14 cellular contexts compared by ENCODE assay signal in genomic region chr1:20380616-20381035, GRCh38.
A peak's percentile ranks its signal among the peaks of the same experiment; 100 is the strongest.
DNase-seq lines count a peak whose midpoint lies in the region; ATAC-seq and TF ChIP-seq lines count a peak whose summit lies in the region.
"Had no signal": no experiment of that assay in that cellular context is flagged by ENCODE, and none has a peak within 500 bp of the region (broad histone marks: within the 10 kb centered on the region; RNA-seq: fewer than 3 reads in every experiment).

No MANE protein-coding gene starts in this region.

- H3K36me3 Mint-ChIP-seq in activated CD8-positive, alpha-beta T cell treated with anti-CD3 and anti-CD28 coated beads for 36 hours (ENCODE audit: low read depth): no peaks in the 10 kb centered on the region
- no peaks in the 10 kb centered on the region for H3K36me3 Mint-ChIP-seq in activated CD8-positive, alpha-beta T cell treated with anti-CD3 and anti-CD28 coated beads, Interleukin-2, amount 10 ng/mL, durations not matched to agents 7 days and 5 days (ENCODE audit: low read depth)
- H3K36me3 Mint-ChIP-seq in stimulated activated naive CD8-positive, alpha-beta T cell treated with anti-CD3 and anti-CD28 coated beads, Interleukin-15, Interleukin-2, amounts not matched to agents 100 ng/mL and 50 ng/mL, for 24 hours (ENCODE audit: low read depth): no peaks in the 10 kb centered on the region
- H3K36me3 Mint-ChIP-seq in H9 (ENCODE audit: insufficient read depth in 1 of 3, low read depth in 3 of 3): no peaks in the 10 kb centered on the region
- H3K36me3 Mint-ChIP-seq: immature natural killer cell had no signal

- H3K4me1 ChIP-seq in RWPE2 (ENCODE audit: insufficient read depth, poor library complexity, severe bottlenecking) (no peaks in the 10 kb centered on the region), H9 (ENCODE audit: insufficient read depth, low read length) (no peaks in the 10 kb centered on the region), body of pancreas (no peaks in the 10 kb centered on the region), stomach (no peaks in the 10 kb centered on the region)
- H3K4me1 ChIP-seq: right atrium auricular region had no signal

- no peak overlapping the region for H3T11ph ChIP-seq in H9 (ENCODE audit: low read length)

- H4K8ac ChIP-seq in H9 (replicated peaks; ENCODE audit: insufficient read length, low read depth, low read length): no peak overlapping the region

- H2BK5ac ChIP-seq in H9 (ENCODE audit: insufficient read length, low read length): no peak overlapping the region

- no CpG with 5 or more reads among the region's 11 CpGs for WGBS in H9 (ENCODE audit: extremely low coverage, insufficient read length, low lambda C conversion rate)
- WGBS in body of pancreas, 2 donors: 52 to 58% methylated on average over 5 to 11 of the region's 11 CpGs
- WGBS in stomach, 5 donors: 49 to 61% (median 57%) methylated on average over 11 of the region's 11 CpGs

- no peak overlapping the region for H2BK20ac ChIP-seq in H9 (ENCODE audit: low read depth, low read length, poor library complexity, severe bottlenecking)

- no peak overlapping the region for H3K4ac ChIP-seq in H9 (ENCODE audit: low read depth, low read length)

- H3K14ac ChIP-seq in H9 (ENCODE audit: insufficient read depth, low read length): no peak overlapping the region

- TF ChIP-seq POLR2A in body of pancreas (IDR thresholded peaks at IDR 0.05) (no peak), stomach (IDR thresholded peaks at IDR 0.05) (no peak)

- no peak overlapping the region for H4K91ac ChIP-seq in H9 (ENCODE audit: insufficient read length, low read depth, low read length)

- no peak for DNase-seq in activated CD8-positive, alpha-beta T cell treated with anti-CD3 and anti-CD28 coated beads for 36 hours
- no peak for DNase-seq in activated CD8-positive, alpha-beta T cell treated with anti-CD3 and anti-CD28 coated beads, Interleukin-2, amount 10 ng/mL, durations not matched to agents 7 days and 5 days
- DNase-seq in RWPE2 (ENCODE audit: low spot score): no peak
- DNase-seq in foreskin fibroblast: peak; percentile 86 to 88
- DNase-seq in H9: no peak
- DNase-seq in body of pancreas: no peak
- DNase-seq in stomach: no peak
- DNase-seq: immature natural killer cell, NCI-H1417 treated with DMSO at 0.1 percent for 48 hours, SHP77 had no signal

- no peak for TF ChIP-seq CTCF in activated CD8-positive, alpha-beta T cell treated with anti-CD3 and anti-CD28 coated beads for 36 hours (IDR thresholded peaks at IDR 0.05)
- TF ChIP-seq CTCF in RWPE2 (IDR thresholded peaks at IDR 0.05; ENCODE audit: poor library complexity, severe bottlenecking): no peak
- no peak for TF ChIP-seq CTCF in foreskin fibroblast (IDR thresholded peaks at IDR 0.05; ENCODE audit: low read depth, low read length)
- no peak for TF ChIP-seq CTCF in H9 (conservative IDR thresholded peaks at IDR 0.05)
- TF ChIP-seq CTCF in body of pancreas (IDR thresholded peaks at IDR 0.05): no peak
- no peak for TF ChIP-seq CTCF in stomach (IDR thresholded peaks at IDR 0.05)

- H2AFZ ChIP-seq in H9 (ENCODE audit: low read length): no peak overlapping the region

- no peak overlapping the region for H3K27ac Mint-ChIP-seq in activated CD8-positive, alpha-beta T cell treated with anti-CD3 and anti-CD28 coated beads for 36 hours
- H3K27ac Mint-ChIP-seq in activated CD8-positive, alpha-beta T cell treated with anti-CD3 and anti-CD28 coated beads, Interleukin-2, amount 10 ng/mL, durations not matched to agents 7 days and 5 days: no peak overlapping the region
- H3K27ac Mint-ChIP-seq in stimulated activated naive CD8-positive, alpha-beta T cell treated with anti-CD3 and anti-CD28 coated beads, Interleukin-15, Interleukin-2, amounts not matched to agents 100 ng/mL and 50 ng/mL, for 24 hours: peak overlapping the region; percentile 21
- H3K27ac Mint-ChIP-seq in H9: no peak overlapping the region
- H3K27ac Mint-ChIP-seq: immature natural killer cell had no signal

- no peaks in the 10 kb centered on the region for H3K23me2 ChIP-seq in H9 (ENCODE audit: insufficient read length, low read depth, low read length, poor library complexity, severe bottlenecking)

- CTCF ChIA-PET in activated CD8-positive, alpha-beta T cell treated with anti-CD3 and anti-CD28 coated beads for 36 hours (lab: Charles Lee): interaction anchor here (1.2 to 3.6 kb wide), 5 partner anchors 10 to 168 kb away, joined by 3 to 19 read pairs (median 4); no protein-coding TSS in a partner anchor
- CTCF ChIA-PET in activated CD8-positive, alpha-beta T cell treated with anti-CD3 and anti-CD28 coated beads, Interleukin-2, amount 10 ng/mL, durations not matched to agents 7 days and 5 days (lab: Charles Lee): no interaction called here

- H2BK120ac ChIP-seq in H9 (ENCODE audit: low read depth, low read length, poor library complexity, severe bottlenecking): no peak overlapping the region

- no peaks in the 10 kb centered on the region for H3K79me1 ChIP-seq in H9 (ENCODE audit: insufficient read depth, low read depth, low read length, poor library complexity, severe bottlenecking)

- no peak overlapping the region for H3K4me2 ChIP-seq in H9 (ENCODE audit: insufficient read depth, insufficient read length, low read length)

- H3K36me3 ChIP-seq in RWPE2 (ENCODE audit: low read depth) (no peaks in the 10 kb centered on the region), body of pancreas (replicated peaks in 1 of 2; ENCODE audit: insufficient read depth in 1 of 2, low read depth in 2 of 2) (no peaks in the 10 kb centered on the region), stomach (no peaks in the 10 kb centered on the region)
- H3K36me3 ChIP-seq: right atrium auricular region had no signal

- H3K27me3 Mint-ChIP-seq in activated CD8-positive, alpha-beta T cell treated with anti-CD3 and anti-CD28 coated beads for 36 hours: peaks cover 34% of the 10 kb centered on the region
- peaks cover 19% of the 10 kb centered on the region for H3K27me3 Mint-ChIP-seq in activated CD8-positive, alpha-beta T cell treated with anti-CD3 and anti-CD28 coated beads, Interleukin-2, amount 10 ng/mL, durations not matched to agents 7 days and 5 days (ENCODE audit: low read depth)
- peaks cover 71% of the 10 kb centered on the region for H3K27me3 Mint-ChIP-seq in stimulated activated naive CD8-positive, alpha-beta T cell treated with anti-CD3 and anti-CD28 coated beads, Interleukin-15, Interleukin-2, amounts not matched to agents 100 ng/mL and 50 ng/mL, for 24 hours
- H3K27me3 Mint-ChIP-seq in H9 (ENCODE audit: low read depth): peaks cover 94% of the 10 kb centered on the region

- no peak overlapping the region for H3K4me3 Mint-ChIP-seq in activated CD8-positive, alpha-beta T cell treated with anti-CD3 and anti-CD28 coated beads for 36 hours
- no peak overlapping the region for H3K4me3 Mint-ChIP-seq in activated CD8-positive, alpha-beta T cell treated with anti-CD3 and anti-CD28 coated beads, Interleukin-2, amount 10 ng/mL, durations not matched to agents 7 days and 5 days
- no peak overlapping the region for H3K4me3 Mint-ChIP-seq in stimulated activated naive CD8-positive, alpha-beta T cell treated with anti-CD3 and anti-CD28 coated beads, Interleukin-15, Interleukin-2, amounts not matched to agents 100 ng/mL and 50 ng/mL, for 24 hours
- H3K4me3 Mint-ChIP-seq in H9: no peak overlapping the region
- H3K4me3 Mint-ChIP-seq: immature natural killer cell had no signal

- intact Hi-C loops in activated CD8-positive, alpha-beta T cell treated with anti-CD3 and anti-CD28 coated beads for 36 hours (cut with micrococcal nuclease): no loop called here
- intact Hi-C loops in body of pancreas (cut with DNase I): no loop called here
- intact Hi-C loops in stomach (cut with DNase I; ENCODE audit: low total_unique reads): no loop called here

- peaks cover 6% of the 10 kb centered on the region for H3K27me3 ChIP-seq in RWPE2 (ENCODE audit: insufficient read depth, poor library complexity, severe bottlenecking)
- peaks cover 5% of the 10 kb centered on the region; the same call in 1 of the 2 replicates for H3K27me3 ChIP-seq in H9 (ENCODE audit: insufficient read depth, low read length)
- no peaks in the 10 kb centered on the region for H3K27me3 ChIP-seq in body of pancreas
- H3K27me3 ChIP-seq in stomach: peaks cover 0 to 93% (median 28%) of the 10 kb centered on the region in 3 donors
- H3K27me3 ChIP-seq: dorsolateral prefrontal cortex, right atrium auricular region had no signal

- no peak for TF ChIP-seq EP300 in stomach (IDR thresholded peaks at IDR 0.05)

- no peaks in the 10 kb centered on the region for H3K79me2 ChIP-seq in H9 (ENCODE audit: insufficient read depth, low read length)

- H3K9me3 ChIP-seq in RWPE2 (ENCODE audit: severe bottlenecking): no peaks in the 10 kb centered on the region
- no peaks in the 10 kb centered on the region for H3K9me3 ChIP-seq in H9 (ENCODE audit: control insufficient read depth, low read depth, low read length)
- H3K9me3 ChIP-seq in body of pancreas: no peaks in the 10 kb centered on the region
- H3K9me3 ChIP-seq in stomach: no peaks in the 10 kb centered on the region
- H3K9me3 ChIP-seq: right atrium auricular region had no signal

- no peak overlapping the region for H2BK12ac ChIP-seq in H9 (ENCODE audit: insufficient read length, low read depth, low read length)

- POLR2A ChIA-PET in activated CD8-positive, alpha-beta T cell treated with anti-CD3 and anti-CD28 coated beads for 36 hours (lab: Charles Lee): no interaction called here
- POLR2A ChIA-PET in activated CD8-positive, alpha-beta T cell treated with anti-CD3 and anti-CD28 coated beads, Interleukin-2, amount 10 ng/mL, durations not matched to agents 7 days and 5 days (lab: Charles Lee): no interaction called here

- H3K4me1 Mint-ChIP-seq in activated CD8-positive, alpha-beta T cell treated with anti-CD3 and anti-CD28 coated beads for 36 hours (ENCODE audit: low read depth): peaks cover 4% of the 10 kb centered on the region
- no peaks in the 10 kb centered on the region for H3K4me1 Mint-ChIP-seq in activated CD8-positive, alpha-beta T cell treated with anti-CD3 and anti-CD28 coated beads, Interleukin-2, amount 10 ng/mL, durations not matched to agents 7 days and 5 days (ENCODE audit: low read depth)
- H3K4me1 Mint-ChIP-seq in stimulated activated naive CD8-positive, alpha-beta T cell treated with anti-CD3 and anti-CD28 coated beads, Interleukin-15, Interleukin-2, amounts not matched to agents 100 ng/mL and 50 ng/mL, for 24 hours (ENCODE audit: low read depth): peaks cover 7% of the 10 kb centered on the region
- H3K4me1 Mint-ChIP-seq in H9: peaks cover 11 to 14% of the 10 kb centered on the region in 2 experiments
- H3K4me1 Mint-ChIP-seq: immature natural killer cell had no signal

- no peak overlapping the region for H4K5ac ChIP-seq in H9 (ENCODE audit: insufficient read length, low read depth, low read length)

- H3K4me3 ChIP-seq in RWPE2 (ENCODE audit: severe bottlenecking) (no peak overlapping the region), foreskin fibroblast (ENCODE audit: low read depth in 1 of 2, low read length in 2 of 2) (no peak overlapping the region), body of pancreas (no peak overlapping the region), stomach (no peak overlapping the region)
- H3K4me3 ChIP-seq: dorsolateral prefrontal cortex, right atrium auricular region had no signal

- H4K20me1 ChIP-seq in H9 (ENCODE audit: control insufficient read depth, insufficient read depth, insufficient read length): no peaks in the 10 kb centered on the region

- H3K27ac ChIP-seq in RWPE2 (ENCODE audit: poor library complexity, severe bottlenecking) (no peak overlapping the region), H9 (ENCODE audit: insufficient read length, low read depth, low read length) (no peak overlapping the region), body of pancreas (no peak overlapping the region), stomach (no peak overlapping the region)
- H3K27ac ChIP-seq: C4-2B, right atrium auricular region had no signal

- H2BK15ac ChIP-seq in H9 (ENCODE audit: low read depth, low read length): no peak overlapping the region

- peaks cover 2% of the 10 kb centered on the region for H3K9me3 Mint-ChIP-seq in activated CD8-positive, alpha-beta T cell treated with anti-CD3 and anti-CD28 coated beads for 36 hours
- no peaks in the 10 kb centered on the region for H3K9me3 Mint-ChIP-seq in activated CD8-positive, alpha-beta T cell treated with anti-CD3 and anti-CD28 coated beads, Interleukin-2, amount 10 ng/mL, durations not matched to agents 7 days and 5 days (ENCODE audit: insufficient read depth)
- H3K9me3 Mint-ChIP-seq in stimulated activated naive CD8-positive, alpha-beta T cell treated with anti-CD3 and anti-CD28 coated beads, Interleukin-15, Interleukin-2, amounts not matched to agents 100 ng/mL and 50 ng/mL, for 24 hours: no peaks in the 10 kb centered on the region
- H3K9me3 Mint-ChIP-seq in H9: no peaks in the 10 kb centered on the region
- H3K9me3 Mint-ChIP-seq: immature natural killer cell had no signal

- H3K56ac ChIP-seq in H9 (ENCODE audit: insufficient read length, low read depth, low read length): no peak overlapping the region

- peak; percentile 53 for ATAC-seq in activated CD8-positive, alpha-beta T cell treated with anti-CD3 and anti-CD28 coated beads for 36 hours
- no peak for ATAC-seq in activated CD8-positive, alpha-beta T cell treated with anti-CD3 and anti-CD28 coated beads, Interleukin-2, amount 10 ng/mL, durations not matched to agents 7 days and 5 days
- ATAC-seq in RWPE2 (ENCODE audit: low read depth) (peak; percentile 83), body of pancreas (no peak)

- H2AK5ac ChIP-seq in H9 (ENCODE audit: insufficient read length, low read length): no peak overlapping the region

- H3K9ac ChIP-seq in H9 (ENCODE audit: extremely low read depth, insufficient read length, low read length): no peak overlapping the region

- H3K23ac ChIP-seq in H9 (ENCODE audit: insufficient read length, low read depth, low read length): no peak overlapping the region

- no peak overlapping the region for H3K18ac ChIP-seq in H9 (ENCODE audit: insufficient read length, low read depth, low read length)

Comparison
In these comparisons a context has a peak if more than half of its experiments do, and no peak if none do; other contexts are left out.
1. ATAC-seq: peak in activated CD8-positive, alpha-beta T cell treated with anti-CD3 and anti-CD28 coated beads for 36 hours (single experiment) and RWPE2 (single experiment); none in activated CD8-positive, alpha-beta T cell treated with anti-CD3 and anti-CD28 coated beads, Interleukin-2, amount 10 ng/mL, durations not matched to agents 7 days and 5 days (single experiment) and body of pancreas (single experiment).
2. DNase-seq: peak in foreskin fibroblast (2 of 2); none in activated CD8-positive, alpha-beta T cell treated with anti-CD3 and anti-CD28 coated beads for 36 hours (single experiment), activated CD8-positive, alpha-beta T cell treated with anti-CD3 and anti-CD28 coated beads, Interleukin-2, amount 10 ng/mL, durations not matched to agents 7 days and 5 days (single experiment), RWPE2 (single experiment), H9 (single experiment), body of pancreas (0 of 4) and stomach (single experiment).